ENCODE assay signal across 8 cellular contexts in genomic region chr7:87474533-87475358, GRCh38. TPM values are rescaled to one million over a fixed set of nuclear protein-coding genes. Genes with fewer than 3 reads are reported as not detected.
DNase-seq lines count a peak whose midpoint lies in the region; ATAC-seq and TF ChIP-seq lines count a peak whose summit lies in the region.

No MANE protein-coding gene starts in this region.

- peak; percentile 42 for DNase-seq in BJ (ENCODE audit: low read depth)
- peak; percentile 93 for DNase-seq in SIG-M5 treated with dmso at 0.1 percent for 504 hours (lab: John Stamatoyannopoulos, UW; ENCODE audit: unreplicated experiment)
- DNase-seq in foreskin keratinocyte = no peak
- peak; percentile 76 for DNase-seq in osteoblast (ENCODE audit: insufficient read length, low spot score, missing footprints)
- DNase-seq in SW 1271 (lab: John Stamatoyannopoulos, UW) = no peak
- no peak for DNase-seq in SJCRH30

- H3K27me3 ChIP-seq in BJ (ENCODE audit: control insufficient read depth, insufficient read depth, low read length) (peaks cover 7% of the 10 kb centered on the region), foreskin keratinocyte (peaks cover 71% of the 10 kb centered on the region), osteoblast (ENCODE audit: insufficient read depth, low read length) (peaks cover 19% of the 10 kb centered on the region), SJCRH30 (no peaks in the 10 kb centered on the region)

- no peaks in the 10 kb centered on the region for H4K20me1 ChIP-seq in osteoblast (ENCODE audit: insufficient read depth, low read length)

- POLR2A ChIA-PET in BJ (lab: Charles Lee) = no interaction called here

- H3K9me3 ChIP-seq in osteoblast (ENCODE audit: low read depth, low read length) (no peaks in the 10 kb centered on the region), SJCRH30 (replicated peaks) (no peaks in the 10 kb centered on the region)

- H3K4me2 ChIP-seq in osteoblast (ENCODE audit: insufficient read depth, low read length) = peak overlapping the region; percentile 74

- TF ChIP-seq CTCF in BJ (IDR thresholded peaks at IDR 0.05; ENCODE audit: insufficient read depth, low read depth, low read length) = no peak
- no peak for TF ChIP-seq CTCF in foreskin keratinocyte (conservative IDR thresholded peaks at IDR 0.05)
- TF ChIP-seq CTCF in osteoblast (IDR thresholded peaks at IDR 0.05; ENCODE audit: extremely low read depth, low read depth, low read length) = no peak

- peak; percentile 85 for ATAC-seq in GM18907 (IDR thresholded peaks at IDR 0.05; ENCODE audit: unreplicated experiment)
- ATAC-seq in HG03045 (IDR thresholded peaks at IDR 0.05; ENCODE audit: unreplicated experiment) = peak; percentile 67
- peak; percentile 20 for ATAC-seq in foreskin keratinocyte

- H3K4me1 ChIP-seq in foreskin keratinocyte = no peaks in the 10 kb centered on the region
- peaks cover 10% of the 10 kb centered on the region for H3K4me1 ChIP-seq in osteoblast (ENCODE audit: insufficient read depth, low read length)
- H3K4me1 ChIP-seq in SJCRH30 = no peaks in the 10 kb centered on the region

- H3K27ac ChIP-seq in foreskin keratinocyte (no peak overlapping the region), osteoblast (ENCODE audit: low read depth, low read length) (peak overlapping the region; percentile 58), SJCRH30 (no peak overlapping the region)

- H3K4me3 ChIP-seq in BJ (ENCODE audit: low read depth, low read length) (peak overlapping the region; percentile 42), osteoblast (ENCODE audit: insufficient read depth, low read length) (peak overlapping the region; percentile 61), SJCRH30 (no peak overlapping the region)

- CTCF ChIA-PET in BJ (lab: Yijun Ruan, JAX) = no interaction called here

- H3K36me3 ChIP-seq in BJ (ENCODE audit: control insufficient read depth, insufficient read depth, low read length) = no peaks in the 10 kb centered on the region
- no peaks in the 10 kb centered on the region for H3K36me3 ChIP-seq in osteoblast (ENCODE audit: insufficient read depth, low read length)
- no peaks in the 10 kb centered on the region for H3K36me3 ChIP-seq in SJCRH30

- H2AFZ ChIP-seq in osteoblast (ENCODE audit: low read length) = peak overlapping the region; percentile 73

- H3K79me2 ChIP-seq in osteoblast (ENCODE audit: insufficient read depth, low read length) = no peaks in the 10 kb centered on the region

RNA-seq across cellular contexts. Expression of gene ABCB4, which starts 0.7 kb away (rescaled TPM):
- polyA plus RNA-seq in BJ (2011; rRNA removed) = 1.2 and 1.9 TPM in 2 replicates
- 1.6 and 1.9 TPM in 2 replicates for polyA minus RNA-seq in BJ (2011; rRNA and poly(A)+ RNA removed)
- not detected in 2 replicates for total RNA-seq in foreskin keratinocyte
- polyA plus RNA-seq in foreskin keratinocyte = 0.01 TPM in 1 of 2 replicates, not detected in the other
- under 0.01 and 0.36 TPM in 2 replicates for total RNA-seq in osteoblast
- total RNA-seq in SJCRH30 (2014; rRNA removed; shearing (Covaris generic)) = 0.06 and 0.13 TPM in 2 replicates

Comparison
In these comparisons a context has a peak if more than half of its experiments do, and no peak if none do; other contexts are left out.
1. DNase-seq: peak in BJ (single experiment), SIG-M5 treated with dmso at 0.1 percent for 504 hours (single experiment) and osteoblast (single experiment); none in foreskin keratinocyte (0 of 2), SW 1271 (0 of 2) and SJCRH30 (0 of 2).
2. ATAC-seq: peak in every context shown above with its lines; median percentile 85 in GM18907; 67 in HG03045; 20 in foreskin keratinocyte.